ENCODE assay signal across 13 cellular contexts in the genomic region with DNA sequence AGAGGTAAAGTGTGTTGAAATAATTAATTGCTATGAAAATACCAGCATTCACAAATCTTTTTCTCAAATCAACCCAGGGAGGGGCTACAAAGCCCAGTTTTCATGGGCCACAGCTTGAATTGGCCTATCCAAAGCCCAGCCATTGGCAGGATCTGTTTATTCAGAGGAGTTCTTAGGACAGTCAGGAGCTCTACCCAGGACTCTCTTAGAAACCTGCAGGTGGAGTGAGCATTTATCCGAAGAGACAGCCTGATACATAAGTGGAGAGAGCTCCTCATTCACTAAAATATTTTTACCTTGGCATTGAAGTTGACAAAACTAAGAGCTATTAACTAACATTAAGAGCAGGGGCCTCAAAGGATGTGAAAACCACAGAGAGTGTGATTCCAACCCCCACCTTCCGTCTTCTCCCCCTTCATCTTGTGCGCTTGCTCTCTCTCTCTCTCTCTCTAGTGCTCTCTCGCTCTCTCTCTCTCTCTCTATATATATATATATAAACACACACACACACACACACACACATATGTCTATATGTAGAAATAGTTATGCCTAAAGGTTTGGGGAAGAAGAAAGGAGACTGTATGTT.
DNase-seq lines count a peak whose midpoint lies in the region; ATAC-seq and TF ChIP-seq lines count a peak whose summit lies in the region.
"Had no signal": no experiment of that assay in that cellular context is flagged by ENCODE, and none has a peak within 500 bp of the region (broad histone marks: within the 10 kb centered on the region; RNA-seq: fewer than 3 reads in every experiment).

No MANE protein-coding gene starts in this region.

- H3K9ac ChIP-seq in OCI-LY3 (ENCODE audit: low read length), result peak overlapping the region; percentile 4; the same call in 1 of the 2 replicates

- 79% methylated on average over 3 of the region's 4 CpGs for WGBS in right cardiac atrium

- no peak overlapping the region for H3K27ac ChIP-seq in CD8-positive, alpha-beta T cell (ENCODE audit: low read depth, low read length)
- peak overlapping the region; percentile 88; the same call in 1 of the 2 replicates for H3K27ac ChIP-seq in OCI-LY3 (ENCODE audit: low read length)
- no peak overlapping the region for H3K27ac ChIP-seq in right cardiac atrium (ENCODE audit: low read length)

- no peaks in the 10 kb centered on the region for H3K27me3 Mint-ChIP-seq in CD8-positive, alpha-beta T cell (ENCODE audit: low read depth)

- intact Hi-C loops in CD8-positive, alpha-beta T cell (cut with DNase I, micrococcal nuclease), result no loop called here
- intact Hi-C loops in mucosa of descending colon (cut with DNase I, micrococcal nuclease), result no loop called here
- intact Hi-C loops in right cardiac atrium (cut with DNase I), result no loop called here

- H3K27ac Mint-ChIP-seq in CD8-positive, alpha-beta T cell, result peak overlapping the region; percentile 71
- H3K27ac Mint-ChIP-seq: type B pancreatic cell had no signal

- H3K36me3 ChIP-seq in CD8-positive, alpha-beta T cell (ENCODE audit: insufficient read depth, low read length), result no peaks in the 10 kb centered on the region
- no peaks in the 10 kb centered on the region for H3K36me3 ChIP-seq in OCI-LY3 (replicated peaks; ENCODE audit: low read depth, low read length)
- no peaks in the 10 kb centered on the region for H3K36me3 ChIP-seq in mucosa of descending colon (ENCODE audit: low read depth)
- H3K36me3 ChIP-seq: BE2C had no signal

- H3K79me2 ChIP-seq in OCI-LY3 (ENCODE audit: low read length), result no peaks in the 10 kb centered on the region

- DNase-seq in CD8-positive, alpha-beta T cell, result peak in 1 of 7 experiments; percentile 34
- no peak for DNase-seq in mucosa of descending colon
- DNase-seq in right cardiac atrium, result no peak
- no peak for DNase-seq in CD1c-positive myeloid dendritic cell (ENCODE audit: extremely low spot score)
- DNase-seq: BE2C; HCEC 1CT; SIG-M5; stimulated activated CD4-positive, alpha-beta T cell treated with anti-CD3 and anti-CD28 coated beads, Interleukin-1b, Interleukin-23, amount 100 ng/mL, for 48 hours had no signal

- ATAC-seq in CD8-positive, alpha-beta T cell, result peak; percentile 58
- ATAC-seq in GM18907 (IDR thresholded peaks at IDR 0.05; ENCODE audit: unreplicated experiment) (peak; percentile 25), mucosa of descending colon (peak; percentile 46), right cardiac atrium (no peak), GM21528 (IDR thresholded peaks at IDR 0.05; ENCODE audit: low FRiP score, unreplicated experiment) (no peak), HG03045 (IDR thresholded peaks at IDR 0.05; ENCODE audit: unreplicated experiment) (no peak)

- POLR2A ChIA-PET in CD8-positive, alpha-beta T cell (lab: Charles Lee), result no interaction called here

- H2AFZ ChIP-seq in OCI-LY3 (ENCODE audit: low read depth, low read length), result no peak overlapping the region; the same call in 1 of the 2 replicates

- H3K4me2 ChIP-seq in OCI-LY3 (ENCODE audit: low read length), result peak overlapping the region; percentile 45

- no peak for TF ChIP-seq CTCF in CD8-positive, alpha-beta T cell (IDR thresholded peaks at IDR 0.05)
- TF ChIP-seq CTCF in OCI-LY3 (IDR thresholded peaks at IDR 0.05; ENCODE audit: low read depth, low read length) (no peak), mucosa of descending colon (IDR thresholded peaks at IDR 0.05) (no peak)

- H3K4me1 Mint-ChIP-seq in CD8-positive, alpha-beta T cell (ENCODE audit: low read depth), result peaks cover 40% of the 10 kb centered on the region

- no peaks in the 10 kb centered on the region for H3K9me3 Mint-ChIP-seq in CD8-positive, alpha-beta T cell

- no peaks in the 10 kb centered on the region for H3K9me3 ChIP-seq in CD8-positive, alpha-beta T cell (ENCODE audit: low read length)
- H3K9me3 ChIP-seq in OCI-LY3 (ENCODE audit: insufficient read depth, low read length) (no peaks in the 10 kb centered on the region), mucosa of descending colon (no peaks in the 10 kb centered on the region), right cardiac atrium (ENCODE audit: control insufficient read depth, low read length) (no peaks in the 10 kb centered on the region)
- H3K9me3 ChIP-seq: BE2C had no signal

- H3K4me3 ChIP-seq in CD8-positive, alpha-beta T cell (ENCODE audit: low read depth, low read length), result no peak overlapping the region
- H3K4me3 ChIP-seq in OCI-LY3 (ENCODE audit: low read length) (no peak overlapping the region; the same call in 1 of the 2 replicates), mucosa of descending colon (no peak overlapping the region), right cardiac atrium (ENCODE audit: low read length) (no peak overlapping the region)

- no peaks in the 10 kb centered on the region for H4K20me1 ChIP-seq in OCI-LY3 (ENCODE audit: insufficient read depth, low read length)

- peak overlapping the region; percentile 26 for H3K4me3 Mint-ChIP-seq in CD8-positive, alpha-beta T cell
- H3K4me3 Mint-ChIP-seq: type B pancreatic cell had no signal

- no peaks in the 10 kb centered on the region for H3K36me3 Mint-ChIP-seq in CD8-positive, alpha-beta T cell
- H3K36me3 Mint-ChIP-seq: type B pancreatic cell had no signal

- CTCF ChIA-PET in CD8-positive, alpha-beta T cell (lab: Charles Lee), result interaction anchor here (1.3 to 1.9 kb wide), 2 partner anchors 49 to 183 kb away, joined by 3 to 7 read pairs; no protein-coding TSS in a partner anchor

- peaks cover 26% of the 10 kb centered on the region for H3K4me1 ChIP-seq in CD8-positive, alpha-beta T cell (ENCODE audit: insufficient read depth, low read length)
- H3K4me1 ChIP-seq in OCI-LY3 (ENCODE audit: low read length) (peaks cover 62% of the 10 kb centered on the region), mucosa of descending colon (ENCODE audit: low read depth) (no peaks in the 10 kb centered on the region), right cardiac atrium (ENCODE audit: control insufficient read depth, insufficient read depth, low read length) (no peaks in the 10 kb centered on the region)
- H3K4me1 ChIP-seq: BE2C had no signal

- no peaks in the 10 kb centered on the region for H3K27me3 ChIP-seq in CD8-positive, alpha-beta T cell (ENCODE audit: insufficient read depth, low read length)
- H3K27me3 ChIP-seq in OCI-LY3 (ENCODE audit: low read depth, low read length) (no peaks in the 10 kb centered on the region), right cardiac atrium (ENCODE audit: control insufficient read depth, insufficient read depth) (no peaks in the 10 kb centered on the region)
- H3K27me3 ChIP-seq: BE2C had no signal

Comparison
In these comparisons a context has a peak if more than half of its experiments do, and no peak if none do; other contexts are left out.
1. ATAC-seq: peak in CD8-positive, alpha-beta T cell (single experiment), GM18907 (single experiment) and mucosa of descending colon (single experiment); none in right cardiac atrium (0 of 2), GM21528 (single experiment) and HG03045 (single experiment).